11 cellular contexts compared by ENCODE assay signal in genomic region chr19:54725321-54725720, GRCh38. TPM values are rescaled to one million over a fixed set of nuclear protein-coding genes. Genes with fewer than 3 reads are reported as not detected.
"Had no signal": no experiment of that assay in that cellular context is flagged by ENCODE, and none has a peak within 500 bp of the region (broad histone marks: within the 10 kb centered on the region; RNA-seq: fewer than 3 reads in every experiment).

No MANE protein-coding gene starts in this region.

- H3K9me3 ChIP-seq: HAP-1 had no signal

- H3K4me3 Mint-ChIP-seq: GM23338, H9, HFFc6 had no signal

- H3K27ac Mint-ChIP-seq: GM23338, H9, HFFc6 had no signal

- H3K4me1 Mint-ChIP-seq: GM23338, H9 had no signal

- H3K9ac ChIP-seq: GM23248 had no signal

- H3K4me2 ChIP-seq: GM23338 had no signal

- H2AFZ ChIP-seq: GM23248, GM23338 had no signal

- H3K4me3 ChIP-seq: GM23248, GM23338, HAP-1 had no signal

- H3K36me3 ChIP-seq: HAP-1 had no signal

- DNase-seq: GM23248, GOT3, H7, H9, HCEC 1CT, HFFc6 had no signal

- H3K27ac ChIP-seq: GM23248 had no signal

- ATAC-seq: GM23338, HCT116 had no signal

- H3K4me1 ChIP-seq: HAP-1 had no signal

RNA-seq across cellular contexts. Expression of gene KIR3DL3, which starts 1.1 kb away (rescaled TPM):
- total RNA-seq: GM23248, GM23338, H1, H4, H7, H9, HFFc6 had no signal
- polyA plus RNA-seq: GM23248, GM23338, H1 had no signal

RNA-seq across cellular contexts. Expression of gene KIR2DL3, which starts 13.0 kb away (rescaled TPM):
- total RNA-seq: GM23248, GM23338, H1, H4, H7, H9, HFFc6 had no signal
- polyA plus RNA-seq: GM23248, GM23338, H1 had no signal

RNA-seq across cellular contexts. Expression of gene KIR2DL1, which starts 44.3 kb away (rescaled TPM):
- total RNA-seq: GM23248, GM23338, H1, H4, H7, H9, HFFc6 had no signal
- polyA plus RNA-seq: GM23248, GM23338, H1 had no signal
